In the genomic region with DNA sequence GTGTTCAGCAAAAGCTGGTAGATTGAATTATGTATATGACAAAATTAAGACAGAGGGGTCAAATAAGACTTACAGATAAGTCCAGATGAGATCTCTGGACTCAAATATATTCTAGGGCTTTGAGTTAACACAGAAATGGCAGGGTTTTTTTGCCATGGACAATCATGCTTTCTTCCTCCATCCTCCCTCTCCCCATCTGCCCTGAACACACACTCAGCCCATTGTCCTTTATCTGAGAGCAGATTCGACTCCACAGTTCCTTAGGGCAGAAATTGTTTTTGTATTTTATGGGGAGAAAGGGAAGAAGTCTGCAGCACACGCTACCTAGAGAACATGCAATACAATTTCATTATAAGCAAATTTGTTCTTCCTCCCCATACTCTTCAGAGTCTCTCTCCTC, we compare ENCODE assay signal across 19 cellular contexts.
"Had no signal": no experiment of that assay in that cellular context is flagged by ENCODE, and none has a peak within 500 bp of the region (broad histone marks: within the 10 kb centered on the region; RNA-seq: fewer than 3 reads in every experiment).

No MANE protein-coding gene starts in this region.

- H3K27me3 ChIP-seq: brain microvascular endothelial cell, heart right ventricle, left lung, spleen had no signal

- DNase-seq: activated CD4-positive, alpha-beta memory T cell treated with anti-CD3 and anti-CD28 coated beads for 36 hours; activated CD4-positive, alpha-beta T cell treated with anti-CD3 and anti-CD28 coated beads for 36 hours; activated effector memory CD4-positive, alpha-beta T cell treated with Interleukin-2 at 50 U/mL for 16 hours; activated naive CD8-positive, alpha-beta T cell treated with anti-CD3 and anti-CD28 coated beads for 36 hours; activated T-cell treated with anti-CD3 and anti-CD28 coated beads, Interleukin-2, amount 50 U/mL, for 24 hours; amygdala; brain microvascular endothelial cell; cerebellar nuclear complex; effector memory CD4-positive, alpha-beta T cell; heart right ventricle; left lung; spleen; stimulated activated naive CD8-positive, alpha-beta T cell treated with anti-CD3 and anti-CD28 coated beads, Interleukin-15, amount 100 ng/mL, for 72 hours; T-helper 1 cell had no signal

- H3K27ac Mint-ChIP-seq: activated CD4-positive, alpha-beta memory T cell treated with anti-CD3 and anti-CD28 coated beads for 36 hours; activated CD4-positive, alpha-beta T cell treated with anti-CD3 and anti-CD28 coated beads for 36 hours; activated naive CD8-positive, alpha-beta T cell treated with anti-CD3 and anti-CD28 coated beads for 36 hours; activated T-cell treated with anti-CD3 and anti-CD28 coated beads, Interleukin-2, amount 50 U/mL, for 24 hours; stimulated activated naive CD8-positive, alpha-beta T cell treated with anti-CD3 and anti-CD28 coated beads, Interleukin-15, amount 100 ng/mL, for 72 hours had no signal

- H3K27ac ChIP-seq: brain microvascular endothelial cell, epithelial cell of prostate, left lung, SK-N-MC, VCaP had no signal

- H3K4me3 ChIP-seq: heart right ventricle, left lung, SK-N-MC, spleen had no signal

- H3K4me3 Mint-ChIP-seq: activated CD4-positive, alpha-beta memory T cell treated with anti-CD3 and anti-CD28 coated beads for 36 hours; activated CD4-positive, alpha-beta T cell treated with anti-CD3 and anti-CD28 coated beads for 36 hours; activated naive CD8-positive, alpha-beta T cell treated with anti-CD3 and anti-CD28 coated beads for 36 hours; activated T-cell treated with anti-CD3 and anti-CD28 coated beads, Interleukin-2, amount 50 U/mL, for 24 hours; neural crest cell; stimulated activated naive CD8-positive, alpha-beta T cell treated with anti-CD3 and anti-CD28 coated beads, Interleukin-15, amount 100 ng/mL, for 72 hours had no signal

- H3K27me3 Mint-ChIP-seq: activated CD4-positive, alpha-beta memory T cell treated with anti-CD3 and anti-CD28 coated beads for 36 hours; activated CD4-positive, alpha-beta T cell treated with anti-CD3 and anti-CD28 coated beads for 36 hours; activated naive CD8-positive, alpha-beta T cell treated with anti-CD3 and anti-CD28 coated beads for 36 hours; activated T-cell treated with anti-CD3 and anti-CD28 coated beads, Interleukin-2, amount 50 U/mL, for 24 hours; stimulated activated naive CD8-positive, alpha-beta T cell treated with anti-CD3 and anti-CD28 coated beads, Interleukin-15, amount 100 ng/mL, for 72 hours had no signal

- H3K9me3 ChIP-seq: left lung, spleen had no signal

- ATAC-seq: activated CD4-positive, alpha-beta T cell treated with anti-CD3 and anti-CD28 coated beads for 36 hours; heart right ventricle; left lung; sciatic nerve; stimulated activated naive CD8-positive, alpha-beta T cell treated with anti-CD3 and anti-CD28 coated beads, Interleukin-15, amount 100 ng/mL, for 72 hours had no signal

- H3K36me3 ChIP-seq: brain microvascular endothelial cell, heart right ventricle, left lung, spleen had no signal

- H3K9me3 Mint-ChIP-seq: activated CD4-positive, alpha-beta memory T cell treated with anti-CD3 and anti-CD28 coated beads for 36 hours had no signal
